2 cellular contexts compared by ENCODE assay signal in genomic region chr3:133887951-133888703, GRCh38.
TF ChIP-seq lines count a peak whose summit lies in the region.

No MANE protein-coding gene starts in this region.

TF ChIP-seq in HEK293, 187 proteins besides CTCF, POLR2A, EP300 and RAD21:
- peak; percentile 29; the same call in 1 of the 2 replicates for TF ChIP-seq ZIC2 (tag by site-specific recombination; IDR thresholded peaks at IDR 0.05)
- no peak for TF ChIP-seq ZNF324 (tag by site-specific recombination; IDR thresholded peaks at IDR 0.05)

TF ChIP-seq in H1, 55 proteins besides CTCF, POLR2A, EP300 and RAD21 (continued from another document):
- TF ChIP-seq JUND (IDR thresholded peaks at IDR 0.05; ENCODE audit: low read length) (no peak), SP4 (IDR thresholded peaks at IDR 0.05; ENCODE audit: low read length) (no peak), HDAC2 (IDR thresholded peaks at IDR 0.05; ENCODE audit: borderline replicate concordance in 1 of 2, low read depth in 2 of 2, low read length in 2 of 2) (no peak), FOSL1 (IDR thresholded peaks at IDR 0.05; ENCODE audit: insufficient read depth, low read depth, low read length) (no peak), RFX5 (IDR thresholded peaks at IDR 0.05; ENCODE audit: borderline replicate concordance, low read depth, low read length) (no peak), POU5F1 (IDR thresholded peaks at IDR 0.05; ENCODE audit: low read depth, low read length) (no peak), TAF1 (IDR thresholded peaks at IDR 0.05; ENCODE audit: low read depth, low read length) (no peak), BRCA1 (IDR thresholded peaks at IDR 0.05; ENCODE audit: low read depth, low read length) (no peak), MAX (IDR thresholded peaks at IDR 0.05) (no peak), CBX8 (IDR thresholded peaks at IDR 0.05; ENCODE audit: borderline replicate concordance, low read depth, low read length) (no peak), BACH1 (IDR thresholded peaks at IDR 0.05; ENCODE audit: low read length) (no peak), GABPA (IDR thresholded peaks at IDR 0.05; ENCODE audit: borderline replicate concordance, insufficient read depth, low read length) (no peak), CREB1 (IDR thresholded peaks at IDR 0.05) (no peak)
- TF ChIP-seq, protein P1, sequence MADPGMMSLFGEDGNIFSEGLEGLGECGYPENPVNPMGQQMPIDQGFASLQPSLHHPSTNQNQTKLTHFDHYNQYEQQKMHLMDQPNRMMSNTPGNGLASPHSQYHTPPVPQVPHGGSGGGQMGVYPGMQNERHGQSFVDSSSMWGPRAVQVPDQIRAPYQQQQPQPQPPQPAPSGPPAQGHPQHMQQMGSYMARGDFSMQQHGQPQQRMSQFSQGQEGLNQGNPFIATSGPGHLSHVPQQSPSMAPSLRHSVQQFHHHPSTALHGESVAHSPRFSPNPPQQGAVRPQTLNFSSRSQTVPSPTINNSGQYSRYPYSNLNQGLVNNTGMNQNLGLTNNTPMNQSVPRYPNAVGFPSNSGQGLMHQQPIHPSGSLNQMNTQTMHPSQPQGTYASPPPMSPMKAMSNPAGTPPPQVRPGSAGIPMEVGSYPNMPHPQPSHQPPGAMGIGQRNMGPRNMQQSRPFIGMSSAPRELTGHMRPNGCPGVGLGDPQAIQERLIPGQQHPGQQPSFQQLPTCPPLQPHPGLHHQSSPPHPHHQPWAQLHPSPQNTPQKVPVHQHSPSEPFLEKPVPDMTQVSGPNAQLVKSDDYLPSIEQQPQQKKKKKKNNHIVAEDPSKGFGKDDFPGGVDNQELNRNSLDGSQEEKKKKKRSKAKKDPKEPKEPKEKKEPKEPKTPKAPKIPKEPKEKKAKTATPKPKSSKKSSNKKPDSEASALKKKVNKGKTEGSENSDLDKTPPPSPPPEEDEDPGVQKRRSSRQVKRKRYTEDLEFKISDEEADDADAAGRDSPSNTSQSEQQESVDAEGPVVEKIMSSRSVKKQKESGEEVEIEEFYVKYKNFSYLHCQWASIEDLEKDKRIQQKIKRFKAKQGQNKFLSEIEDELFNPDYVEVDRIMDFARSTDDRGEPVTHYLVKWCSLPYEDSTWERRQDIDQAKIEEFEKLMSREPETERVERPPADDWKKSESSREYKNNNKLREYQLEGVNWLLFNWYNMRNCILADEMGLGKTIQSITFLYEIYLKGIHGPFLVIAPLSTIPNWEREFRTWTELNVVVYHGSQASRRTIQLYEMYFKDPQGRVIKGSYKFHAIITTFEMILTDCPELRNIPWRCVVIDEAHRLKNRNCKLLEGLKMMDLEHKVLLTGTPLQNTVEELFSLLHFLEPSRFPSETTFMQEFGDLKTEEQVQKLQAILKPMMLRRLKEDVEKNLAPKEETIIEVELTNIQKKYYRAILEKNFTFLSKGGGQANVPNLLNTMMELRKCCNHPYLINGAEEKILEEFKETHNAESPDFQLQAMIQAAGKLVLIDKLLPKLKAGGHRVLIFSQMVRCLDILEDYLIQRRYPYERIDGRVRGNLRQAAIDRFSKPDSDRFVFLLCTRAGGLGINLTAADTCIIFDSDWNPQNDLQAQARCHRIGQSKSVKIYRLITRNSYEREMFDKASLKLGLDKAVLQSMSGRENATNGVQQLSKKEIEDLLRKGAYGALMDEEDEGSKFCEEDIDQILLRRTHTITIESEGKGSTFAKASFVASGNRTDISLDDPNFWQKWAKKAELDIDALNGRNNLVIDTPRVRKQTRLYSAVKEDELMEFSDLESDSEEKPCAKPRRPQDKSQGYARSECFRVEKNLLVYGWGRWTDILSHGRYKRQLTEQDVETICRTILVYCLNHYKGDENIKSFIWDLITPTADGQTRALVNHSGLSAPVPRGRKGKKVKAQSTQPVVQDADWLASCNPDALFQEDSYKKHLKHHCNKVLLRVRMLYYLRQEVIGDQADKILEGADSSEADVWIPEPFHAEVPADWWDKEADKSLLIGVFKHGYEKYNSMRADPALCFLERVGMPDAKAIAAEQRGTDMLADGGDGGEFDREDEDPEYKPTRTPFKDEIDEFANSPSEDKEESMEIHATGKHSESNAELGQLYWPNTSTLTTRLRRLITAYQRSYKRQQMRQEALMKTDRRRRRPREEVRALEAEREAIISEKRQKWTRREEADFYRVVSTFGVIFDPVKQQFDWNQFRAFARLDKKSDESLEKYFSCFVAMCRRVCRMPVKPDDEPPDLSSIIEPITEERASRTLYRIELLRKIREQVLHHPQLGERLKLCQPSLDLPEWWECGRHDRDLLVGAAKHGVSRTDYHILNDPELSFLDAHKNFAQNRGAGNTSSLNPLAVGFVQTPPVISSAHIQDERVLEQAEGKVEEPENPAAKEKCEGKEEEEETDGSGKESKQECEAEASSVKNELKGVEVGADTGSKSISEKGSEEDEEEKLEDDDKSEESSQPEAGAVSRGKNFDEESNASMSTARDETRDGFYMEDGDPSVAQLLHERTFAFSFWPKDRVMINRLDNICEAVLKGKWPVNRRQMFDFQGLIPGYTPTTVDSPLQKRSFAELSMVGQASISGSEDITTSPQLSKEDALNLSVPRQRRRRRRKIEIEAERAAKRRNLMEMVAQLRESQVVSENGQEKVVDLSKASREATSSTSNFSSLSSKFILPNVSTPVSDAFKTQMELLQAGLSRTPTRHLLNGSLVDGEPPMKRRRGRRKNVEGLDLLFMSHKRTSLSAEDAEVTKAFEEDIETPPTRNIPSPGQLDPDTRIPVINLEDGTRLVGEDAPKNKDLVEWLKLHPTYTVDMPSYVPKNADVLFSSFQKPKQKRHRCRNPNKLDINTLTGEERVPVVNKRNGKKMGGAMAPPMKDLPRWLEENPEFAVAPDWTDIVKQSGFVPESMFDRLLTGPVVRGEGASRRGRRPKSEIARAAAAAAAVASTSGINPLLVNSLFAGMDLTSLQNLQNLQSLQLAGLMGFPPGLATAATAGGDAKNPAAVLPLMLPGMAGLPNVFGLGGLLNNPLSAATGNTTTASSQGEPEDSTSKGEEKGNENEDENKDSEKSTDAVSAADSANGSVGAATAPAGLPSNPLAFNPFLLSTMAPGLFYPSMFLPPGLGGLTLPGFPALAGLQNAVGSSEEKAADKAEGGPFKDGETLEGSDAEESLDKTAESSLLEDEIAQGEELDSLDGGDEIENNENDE (IDR thresholded peaks at IDR 0.05; ENCODE audit: insufficient replicate concordance, low read length), result no peak
